Comparison of ENCODE assay signal across 14 cellular contexts in genomic region chr5:137836997-137837396, GRCh38. TPM values are rescaled to one million over a fixed set of nuclear protein-coding genes. Genes with fewer than 3 reads are reported as not detected.
DNase-seq lines count a peak whose midpoint lies in the region; ATAC-seq, FAIRE-seq and TF ChIP-seq lines count a peak whose summit lies in the region.
"Had no signal": no experiment of that assay in that cellular context is flagged by ENCODE, and none has a peak within 500 bp of the region (broad histone marks: within the 10 kb centered on the region; RNA-seq: fewer than 3 reads in every experiment).

No MANE protein-coding gene starts in this region.

- TF ChIP-seq POLR2A in A549 (IDR thresholded peaks at IDR 0.05; ENCODE audit: low read length): no peak

- H3K27me3 ChIP-seq in ascending aorta: no peaks in the 10 kb centered on the region

- no peak for TF ChIP-seq EP300 in A549 (IDR thresholded peaks at IDR 0.05)

- CTCF ChIA-PET in A549 (lab: Yijun Ruan, JAX): interaction anchor here (0.8 to 4.1 kb wide), 4 partner anchors 11 to 296 kb away, joined by 3 to 18 read pairs (median 4); no protein-coding TSS in a partner anchor
- CTCF ChIA-PET in activated CD4-positive, alpha-beta T cell treated with anti-CD3 and anti-CD28 coated beads for 36 hours (lab: Charles Lee): interaction anchor here (1.6 kb wide), 1 partner anchor 12 kb away, joined by 3 read pairs; no protein-coding TSS in a partner anchor

- intact Hi-C loops in ascending aorta (cut with DNase I): loop anchor here (10.0 kb wide), 1 partner anchor 212 kb away; no protein-coding TSS in a partner anchor
- intact Hi-C loops in activated CD4-positive, alpha-beta T cell treated with anti-CD3 and anti-CD28 coated beads for 36 hours (cut with DNase I, micrococcal nuclease): no loop called here

- no peaks in the 10 kb centered on the region for H3K36me3 Mint-ChIP-seq in activated CD4-positive, alpha-beta T cell treated with anti-CD3 and anti-CD28 coated beads for 36 hours (ENCODE audit: low read depth)
- H3K36me3 Mint-ChIP-seq: activated CD8-positive, alpha-beta memory T cell treated with anti-CD3 and anti-CD28 coated beads, Interleukin-2, amount 10 ng/mL, durations not matched to agents 7 days and 5 days had no signal

- peak overlapping the region; percentile 34; the same call in 1 of the 3 replicates for H3K4me2 ChIP-seq in A549

- peak overlapping the region; percentile 44 to 70; a peak in 4 of 6 replicates for H3K27ac ChIP-seq in A549
- peak overlapping the region; percentile 30 to 74 for H3K27ac ChIP-seq in ascending aorta

- no peaks in the 10 kb centered on the region for H3K4me1 Mint-ChIP-seq in activated CD4-positive, alpha-beta T cell treated with anti-CD3 and anti-CD28 coated beads for 36 hours
- H3K4me1 Mint-ChIP-seq: activated CD8-positive, alpha-beta memory T cell treated with anti-CD3 and anti-CD28 coated beads, Interleukin-2, amount 10 ng/mL, durations not matched to agents 7 days and 5 days; activated naive CD8-positive, alpha-beta T cell treated with anti-CD3 and anti-CD28 coated beads, Interleukin-2, amount 50 U/mL, for 24 hours had no signal

- TF ChIP-seq RAD21 in A549 (conservative IDR thresholded peaks at IDR 0.05 in 1 of 2, IDR thresholded peaks at IDR 0.05 in 1 of 2): no peak

- ATAC-seq in A549 (no peak), omental fat pad (ENCODE audit: low FRiP score) (peak; percentile 85), GM21447 (IDR thresholded peaks at IDR 0.05; ENCODE audit: unreplicated experiment) (no peak), GM18517 (IDR thresholded peaks at IDR 0.05; ENCODE audit: unreplicated experiment) (no peak)
- no peak for ATAC-seq in activated CD4-positive, alpha-beta T cell treated with anti-CD3 and anti-CD28 coated beads for 36 hours
- ATAC-seq: activated CD8-positive, alpha-beta memory T cell treated with anti-CD3 and anti-CD28 coated beads, Interleukin-2, amount 10 ng/mL, durations not matched to agents 7 days and 5 days; activated naive CD8-positive, alpha-beta T cell treated with anti-CD3 and anti-CD28 coated beads, Interleukin-2, amount 50 U/mL, for 24 hours had no signal

- peaks cover 66% of the 10 kb centered on the region for H3K4me1 ChIP-seq in A549
- H3K4me1 ChIP-seq in ascending aorta: peaks cover 3 to 12% of the 10 kb centered on the region in 2 donors

- DNase-seq in A549 (ENCODE audit: low read depth in 1 of 2, low spot score in 1 of 2) (no peak), ascending aorta (ENCODE audit: low spot score in 2 of 2) (no peak), fibroblast of the aortic adventitia (ENCODE audit: low read depth) (peak; percentile 54), omental fat pad (ENCODE audit: low spot score) (no peak), midbrain (lab: John Stamatoyannopoulos, UW) (no peak)
- no peak for DNase-seq in activated CD4-positive, alpha-beta T cell treated with anti-CD3 and anti-CD28 coated beads for 36 hours
- DNase-seq: activated CD8-positive, alpha-beta memory T cell treated with anti-CD3 and anti-CD28 coated beads, Interleukin-2, amount 10 ng/mL, durations not matched to agents 7 days and 5 days; activated naive CD8-positive, alpha-beta T cell treated with anti-CD3 and anti-CD28 coated beads, Interleukin-2, amount 50 U/mL, for 24 hours; RPMI8226; stimulated activated CD4-positive, alpha-beta T cell treated with anti-CD3 and anti-CD28 coated beads, Interleukin-15, amount 100 ng/mL, for 24 hours had no signal

- H3K36me3 ChIP-seq in ascending aorta: no peaks in the 10 kb centered on the region

- no peak for FAIRE-seq in A549 (lab: Jason Lieb, UNC)
- FAIRE-seq: H1 had no signal

- H3K4me3 ChIP-seq in A549: no peak overlapping the region
- H3K4me3 ChIP-seq in ascending aorta: no peak overlapping the region
- no peak overlapping the region for H3K4me3 ChIP-seq in fibroblast of the aortic adventitia (ENCODE audit: low read depth, low read length)

- no peaks in the 10 kb centered on the region for H3K9me3 Mint-ChIP-seq in activated CD4-positive, alpha-beta T cell treated with anti-CD3 and anti-CD28 coated beads for 36 hours (ENCODE audit: low read depth)
- H3K9me3 Mint-ChIP-seq: activated naive CD8-positive, alpha-beta T cell treated with anti-CD3 and anti-CD28 coated beads, Interleukin-2, amount 50 U/mL, for 24 hours had no signal

- H3K27me3 Mint-ChIP-seq in activated CD4-positive, alpha-beta T cell treated with anti-CD3 and anti-CD28 coated beads for 36 hours: no peaks in the 10 kb centered on the region
- H3K27me3 Mint-ChIP-seq: activated naive CD8-positive, alpha-beta T cell treated with anti-CD3 and anti-CD28 coated beads, Interleukin-2, amount 50 U/mL, for 24 hours had no signal

- H3K27ac Mint-ChIP-seq in activated CD4-positive, alpha-beta T cell treated with anti-CD3 and anti-CD28 coated beads for 36 hours: no peak overlapping the region
- H3K27ac Mint-ChIP-seq: activated CD8-positive, alpha-beta memory T cell treated with anti-CD3 and anti-CD28 coated beads, Interleukin-2, amount 10 ng/mL, durations not matched to agents 7 days and 5 days; activated naive CD8-positive, alpha-beta T cell treated with anti-CD3 and anti-CD28 coated beads, Interleukin-2, amount 50 U/mL, for 24 hours had no signal

- POLR2A ChIA-PET in A549 (lab: Yijun Ruan, JAX): no interaction called here
- POLR2A ChIA-PET in activated CD4-positive, alpha-beta T cell treated with anti-CD3 and anti-CD28 coated beads for 36 hours (lab: Charles Lee): no interaction called here

- TF ChIP-seq CTCF in A549 (IDR thresholded peaks at IDR 0.05): no peak
- no peak for TF ChIP-seq CTCF in ascending aorta (IDR thresholded peaks at IDR 0.05)
- no peak for TF ChIP-seq CTCF in fibroblast of the aortic adventitia (IDR thresholded peaks at IDR 0.05; ENCODE audit: insufficient read depth, low read length)
- no peak for TF ChIP-seq CTCF in omental fat pad (IDR thresholded peaks at IDR 0.05)

- H3K9me3 ChIP-seq in A549: no peaks in the 10 kb centered on the region
- H3K9me3 ChIP-seq in ascending aorta: no peaks in the 10 kb centered on the region

- H3K4me3 Mint-ChIP-seq in activated CD4-positive, alpha-beta T cell treated with anti-CD3 and anti-CD28 coated beads for 36 hours: no peak overlapping the region
- H3K4me3 Mint-ChIP-seq: activated CD8-positive, alpha-beta memory T cell treated with anti-CD3 and anti-CD28 coated beads, Interleukin-2, amount 10 ng/mL, durations not matched to agents 7 days and 5 days; activated naive CD8-positive, alpha-beta T cell treated with anti-CD3 and anti-CD28 coated beads, Interleukin-2, amount 50 U/mL, for 24 hours had no signal

TF ChIP-seq in A549, 52 proteins besides CTCF, POLR2A, EP300 and RAD21:
- TF ChIP-seq ZNF302 (CRISPR knock-in tag; IDR thresholded peaks at IDR 0.05): no peak
- TF ChIP-seq EHF (CRISPR knock-in tag; IDR thresholded peaks at IDR 0.05): no peak
- TF ChIP-seq POLR2AphosphoS2 (conservative IDR thresholded peaks at IDR 0.05; ENCODE audit: low read length): no peak
- no peak for TF ChIP-seq NFE2L2 (conservative IDR thresholded peaks at IDR 0.05; ENCODE audit: low read length)

RNA-seq across cellular contexts. Expression of gene MYOT, which starts 30.7 kb away (rescaled TPM):
- polyA plus RNA-seq in A549 (2011; rRNA removed) (0.08 and 0.13 TPM in 2 replicates), A549 (2017; fragmentation: RNase III; extraction: RNeasy Plus Mini Kit Qiagen cat#74134 plus additional on column Dnase treatment) (not detected in 3 replicates)
- not detected in 2 replicates for polyA plus RNA-seq in A549 (2012; cell fraction: cytosol; rRNA removed)
- not detected in 2 replicates for polyA plus RNA-seq in A549 (2012; cell fraction: nucleus; rRNA removed)
- not detected in 2 replicates for polyA minus RNA-seq in A549 (2011; rRNA and poly(A)+ RNA removed)
- total RNA-seq in ascending aorta (12.3 TPM), fibroblast of the aortic adventitia (ENCODE audit: low replicate concordance) (not detected in 2 replicates), omental fat pad (10 to 100 TPM in 1 of 4 donors, 1 to 10 TPM in 2, not detected in 1; 3.2 to 15.8 (median 4.1) TPM)
- not detected for total RNA-seq in activated CD4-positive, alpha-beta T cell treated with anti-CD3 and anti-CD28 coated beads for 36 hours
- total RNA-seq: activated CD8-positive, alpha-beta memory T cell treated with anti-CD3 and anti-CD28 coated beads, Interleukin-2, amount 10 ng/mL, durations not matched to agents 7 days and 5 days; H1; NCI-H460 had no signal
- polyA plus RNA-seq: H1 had no signal

RNA-seq across cellular contexts. Expression of gene PKD2L2, which starts 52.3 kb away (rescaled TPM):
- 0.05 TPM in 1 of 2 replicates, not detected in the other for polyA plus RNA-seq in A549 (2011; rRNA removed)
- polyA plus RNA-seq in A549 (2012; cell fraction: cytosol; rRNA removed): 0.05 TPM in 1 of 2 replicates, not detected in the other
- polyA plus RNA-seq in A549 (2012; cell fraction: nucleus; rRNA removed): not detected in 2 replicates
- polyA plus RNA-seq in A549 (2017; fragmentation: RNase III; extraction: RNeasy Plus Mini Kit Qiagen cat#74134 plus additional on column Dnase treatment): 0.04 TPM in 1 of 3 replicates, not detected in the others
- polyA minus RNA-seq in A549 (2011; rRNA and poly(A)+ RNA removed): not detected in 2 replicates
- not detected for total RNA-seq in ascending aorta
- not detected in 2 replicates for total RNA-seq in fibroblast of the aortic adventitia (ENCODE audit: low replicate concordance)
- not detected for total RNA-seq in omental fat pad
- under 1 TPM in 1 of 2 experiments, not detected in 1; 0.30 TPM for total RNA-seq in activated CD4-positive, alpha-beta T cell treated with anti-CD3 and anti-CD28 coated beads for 36 hours
- total RNA-seq: H1, NCI-H460 had no signal
- polyA plus RNA-seq: H1 had no signal
